In genomic region chr11:122743949-122744876, GRCh38 we compare ENCODE assay signal across 8 cellular contexts.
DNase-seq lines count a peak whose midpoint lies in the region; ATAC-seq, FAIRE-seq and TF ChIP-seq lines count a peak whose summit lies in the region.

No MANE protein-coding gene starts in this region.

- no peak overlapping the region for H2AK5ac ChIP-seq in H9 (ENCODE audit: insufficient read length, low read length)

- H2BK120ac ChIP-seq in H9 (ENCODE audit: low read depth, low read length, poor library complexity, severe bottlenecking) = no peak overlapping the region

- no peak overlapping the region for H3K27ac Mint-ChIP-seq in stimulated activated naive CD8-positive, alpha-beta T cell treated with anti-CD3 and anti-CD28 coated beads, Interleukin-15, amount 100 ng/mL, for 72 hours
- no peak overlapping the region for H3K27ac Mint-ChIP-seq in H9

- H3K23me2 ChIP-seq in H9 (ENCODE audit: insufficient read length, low read depth, low read length, poor library complexity, severe bottlenecking) = no peaks in the 10 kb centered on the region

- no peaks in the 10 kb centered on the region for H3K9me3 Mint-ChIP-seq in stimulated activated naive CD8-positive, alpha-beta T cell treated with anti-CD3 and anti-CD28 coated beads, Interleukin-15, amount 100 ng/mL, for 72 hours
- H3K9me3 Mint-ChIP-seq in H9 = no peaks in the 10 kb centered on the region

- peaks cover 22% of the 10 kb centered on the region for H3K4me1 Mint-ChIP-seq in stimulated activated naive CD8-positive, alpha-beta T cell treated with anti-CD3 and anti-CD28 coated beads, Interleukin-15, amount 100 ng/mL, for 72 hours
- H3K4me1 Mint-ChIP-seq in H9 = peaks cover 11 to 16% of the 10 kb centered on the region in 2 experiments; a peak in 3 of 4 replicates

- H3K4ac ChIP-seq in H9 (ENCODE audit: low read depth, low read length) = no peak overlapping the region

- 74 to 81% methylated on average over 12 of the region's 12 CpGs for WGBS in lower leg skin, 2 donors
- no CpG with 5 or more reads among the region's 12 CpGs for WGBS in H9 (ENCODE audit: extremely low coverage, insufficient read length, low lambda C conversion rate)

- H3K18ac ChIP-seq in H9 (ENCODE audit: insufficient read length, low read depth, low read length) = no peak overlapping the region

- no peak overlapping the region for H2BK20ac ChIP-seq in H9 (ENCODE audit: low read depth, low read length, poor library complexity, severe bottlenecking)

- H4K20me1 ChIP-seq in KMS-11 (ENCODE audit: insufficient read depth) (no peaks in the 10 kb centered on the region), H9 (ENCODE audit: control insufficient read depth, insufficient read depth, insufficient read length) (no peaks in the 10 kb centered on the region)

- H3K4me3 ChIP-seq in KMS-11 (IDR thresholded peaks at IDR 0.05; ENCODE audit: insufficient read depth, low read depth, low read length) (no peak overlapping the region), lower leg skin (ENCODE audit: low read depth, poor library complexity, severe bottlenecking) (no peak overlapping the region)

- no peak overlapping the region for H2BK5ac ChIP-seq in H9 (ENCODE audit: insufficient read length, low read length)

- H3K9ac ChIP-seq in KMS-11 = peak overlapping the region; percentile 41; the same call in 1 of the 2 replicates
- H3K9ac ChIP-seq in H9 (ENCODE audit: extremely low read depth, insufficient read length, low read length) = no peak overlapping the region

- peak overlapping the region; percentile 47 for H3K27ac ChIP-seq in KMS-11
- no peak overlapping the region for H3K27ac ChIP-seq in H9 (ENCODE audit: insufficient read length, low read depth, low read length)

- H3K27me3 ChIP-seq in KMS-11 (ENCODE audit: insufficient read depth, low read depth) = no peaks in the 10 kb centered on the region
- no peaks in the 10 kb centered on the region for H3K27me3 ChIP-seq in H9 (ENCODE audit: insufficient read depth, low read length)

- H3K79me2 ChIP-seq in KMS-11 (ENCODE audit: insufficient read depth, low read depth) = no peaks in the 10 kb centered on the region
- no peaks in the 10 kb centered on the region for H3K79me2 ChIP-seq in H9 (ENCODE audit: insufficient read depth, low read length)

- H3K4me1 ChIP-seq in KMS-11 (ENCODE audit: low read depth, poor library complexity, severe bottlenecking) (peaks cover 29% of the 10 kb centered on the region), H9 (ENCODE audit: insufficient read depth, low read length) (no peaks in the 10 kb centered on the region)

- no peaks in the 10 kb centered on the region for H3K79me1 ChIP-seq in H9 (ENCODE audit: insufficient read depth, low read depth, low read length, poor library complexity, severe bottlenecking)

- H3K14ac ChIP-seq in H9 (ENCODE audit: insufficient read depth, low read length) = no peak overlapping the region

- H2BK12ac ChIP-seq in H9 (ENCODE audit: insufficient read length, low read depth, low read length) = no peak overlapping the region

- H3K23ac ChIP-seq in H9 (ENCODE audit: insufficient read length, low read depth, low read length) = no peak overlapping the region

- no peak for FAIRE-seq in D721Med (lab: Jason Lieb, UNC)

- DNase-seq in activated CD8-positive, alpha-beta memory T cell treated with anti-CD3 and anti-CD28 coated beads for 4 hours (ENCODE audit: low read depth in 2 of 2) = peak; percentile 59 to 76
- DNase-seq in lower leg skin (ENCODE audit: low spot score in 2 of 2) (peak; percentile 29 to 88), D721Med (ENCODE audit: insufficient read length, low spot score) (no peak), NCI-H2171 (lab: John Stamatoyannopoulos, UW) (no peak), H9 (no peak)
- peak; percentile 80 to 87 for DNase-seq in stimulated activated naive CD8-positive, alpha-beta T cell treated with anti-CD3 and anti-CD28 coated beads, Interleukin-15, amount 100 ng/mL, for 72 hours

- TF ChIP-seq CTCF in KMS-11 (conservative IDR thresholded peaks at IDR 0.05; ENCODE audit: low read depth, low read length) (no peak), lower leg skin (IDR thresholded peaks at IDR 0.05) (no peak), D721Med (IDR thresholded peaks at IDR 0.05; ENCODE audit: insufficient read depth, missing control alignments) (no peak), H9 (conservative IDR thresholded peaks at IDR 0.05) (no peak)

- no peaks in the 10 kb centered on the region for H3K36me3 ChIP-seq in KMS-11 (ENCODE audit: insufficient read depth)

- H3T11ph ChIP-seq in H9 (ENCODE audit: low read length) = no peak overlapping the region

- H3K27me3 Mint-ChIP-seq in stimulated activated naive CD8-positive, alpha-beta T cell treated with anti-CD3 and anti-CD28 coated beads, Interleukin-15, amount 100 ng/mL, for 72 hours = peaks cover 6% of the 10 kb centered on the region
- no peaks in the 10 kb centered on the region for H3K27me3 Mint-ChIP-seq in H9 (ENCODE audit: low read depth)

- H3K4me3 Mint-ChIP-seq in stimulated activated naive CD8-positive, alpha-beta T cell treated with anti-CD3 and anti-CD28 coated beads, Interleukin-15, amount 100 ng/mL, for 72 hours = no peak overlapping the region
- no peak overlapping the region for H3K4me3 Mint-ChIP-seq in H9

- no peak overlapping the region for H4K5ac ChIP-seq in H9 (ENCODE audit: insufficient read length, low read depth, low read length)

- H3K36me3 Mint-ChIP-seq in H9 (ENCODE audit: insufficient read depth in 1 of 3, low read depth in 3 of 3) = no peaks in the 10 kb centered on the region

- no peak overlapping the region for H2BK15ac ChIP-seq in H9 (ENCODE audit: low read depth, low read length)

- no peaks in the 10 kb centered on the region for H3K9me3 ChIP-seq in H9 (ENCODE audit: control insufficient read depth, low read depth, low read length)

- TF ChIP-seq POLR2A in lower leg skin (IDR thresholded peaks at IDR 0.05) = no peak

- H3K4me2 ChIP-seq in KMS-11 (peak overlapping the region; percentile 73), H9 (ENCODE audit: insufficient read depth, insufficient read length, low read length) (no peak overlapping the region)

- intact Hi-C loops in lower leg skin (cut with DNase I; ENCODE audit: low total_unique reads) = no loop called here

- ATAC-seq in GM21360 (IDR thresholded peaks at IDR 0.05; ENCODE audit: unreplicated experiment) = peak; percentile 52
- ATAC-seq in stimulated activated naive CD8-positive, alpha-beta T cell treated with anti-CD3 and anti-CD28 coated beads, Interleukin-15, amount 100 ng/mL, for 72 hours = peak; percentile 81

- no peak overlapping the region for H3K56ac ChIP-seq in H9 (ENCODE audit: insufficient read length, low read depth, low read length)

- no peak overlapping the region for H4K91ac ChIP-seq in H9 (ENCODE audit: insufficient read length, low read depth, low read length)

- no peak overlapping the region for H4K8ac ChIP-seq in H9 (replicated peaks; ENCODE audit: insufficient read length, low read depth, low read length)

- peak overlapping the region; percentile 28; the same call in 1 of the 2 replicates for H2AFZ ChIP-seq in KMS-11 (ENCODE audit: low read depth)
- H2AFZ ChIP-seq in H9 (ENCODE audit: low read length) = no peak overlapping the region

Comparison
In these comparisons a context has a peak if more than half of its experiments do, and no peak if none do; other contexts are left out.
1. DNase-seq: peak in activated CD8-positive, alpha-beta memory T cell treated with anti-CD3 and anti-CD28 coated beads for 4 hours (2 of 2), lower leg skin (2 of 2) and stimulated activated naive CD8-positive, alpha-beta T cell treated with anti-CD3 and anti-CD28 coated beads, Interleukin-15, amount 100 ng/mL, for 72 hours (2 of 2); none in D721Med (single experiment), NCI-H2171 (single experiment) and H9 (single experiment).